Comparison of ENCODE assay signal across 8 cellular contexts in the genomic region with DNA sequence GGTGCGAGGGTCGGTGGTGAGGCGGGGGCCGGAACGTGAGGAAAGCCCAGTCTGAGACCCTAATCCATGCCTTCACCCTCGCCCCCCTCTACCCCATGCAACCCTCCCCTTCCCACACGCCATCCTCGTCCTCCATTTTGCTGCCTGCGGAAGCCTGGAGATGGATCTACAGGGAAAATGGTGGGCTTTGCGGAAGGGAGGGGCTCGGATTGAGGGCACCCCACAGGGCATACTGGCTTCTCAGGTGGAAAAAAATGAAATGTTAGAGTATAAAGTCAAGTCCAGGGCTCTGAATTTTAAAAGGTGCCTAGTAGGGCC. TPM values are rescaled to one million over a fixed set of nuclear protein-coding genes. Genes with fewer than 3 reads are reported as not detected.
DNase-seq lines count a peak whose midpoint lies in the region; ATAC-seq lines count a peak whose summit lies in the region.

No MANE protein-coding gene starts in this region.

- peaks cover 4% of the 10 kb centered on the region for H3K36me3 Mint-ChIP-seq in CD4-positive, CD25-positive, alpha-beta regulatory T cell
- peaks cover 10% of the 10 kb centered on the region for H3K36me3 Mint-ChIP-seq in activated naive CD8-positive, alpha-beta T cell treated with anti-CD3 and anti-CD28 coated beads, Interleukin-2, amount 50 U/mL, for 24 hours (ENCODE audit: low read depth)
- no peaks in the 10 kb centered on the region for H3K36me3 Mint-ChIP-seq in immature natural killer cell
- no peaks in the 10 kb centered on the region for H3K36me3 Mint-ChIP-seq in stimulated activated memory B cell treated with anti-CD40 and anti-IgM and Interleukin-4, amounts not matched to agents 10 μg/mL and 1 μg/mL and 100 μg/mL, for 72 hours

- peaks cover 0 to 20% (median 4%) of the 10 kb centered on the region in 4 donors for H3K4me1 Mint-ChIP-seq in CD4-positive, CD25-positive, alpha-beta regulatory T cell
- H3K4me1 Mint-ChIP-seq in activated naive CD8-positive, alpha-beta T cell treated with anti-CD3 and anti-CD28 coated beads, Interleukin-2, amount 50 U/mL, for 24 hours: peaks cover 27% of the 10 kb centered on the region
- peaks cover 11 to 19% of the 10 kb centered on the region in 2 donors for H3K4me1 Mint-ChIP-seq in immature natural killer cell
- peaks cover 12% of the 10 kb centered on the region for H3K4me1 Mint-ChIP-seq in stimulated activated memory B cell treated with anti-CD40 and anti-IgM and Interleukin-4, amounts not matched to agents 10 μg/mL and 1 μg/mL and 100 μg/mL, for 72 hours

- H3K27ac Mint-ChIP-seq in CD4-positive, CD25-positive, alpha-beta regulatory T cell: peak overlapping the region; percentile 0 to 82 (median 68)
- peak overlapping the region; percentile 54 for H3K27ac Mint-ChIP-seq in activated naive CD8-positive, alpha-beta T cell treated with anti-CD3 and anti-CD28 coated beads, Interleukin-2, amount 50 U/mL, for 24 hours
- H3K27ac Mint-ChIP-seq in immature natural killer cell: peak overlapping the region in 4 of 6 donors; percentile 60 to 82 (median 68)
- H3K27ac Mint-ChIP-seq in stimulated activated memory B cell treated with anti-CD40 and anti-IgM and Interleukin-4, amounts not matched to agents 10 μg/mL and 1 μg/mL and 100 μg/mL, for 72 hours: no peak overlapping the region

- peaks cover 0 to 1% (median 0%) of the 10 kb centered on the region in 7 donors for H3K9me3 Mint-ChIP-seq in CD4-positive, CD25-positive, alpha-beta regulatory T cell
- no peaks in the 10 kb centered on the region for H3K9me3 Mint-ChIP-seq in activated naive CD8-positive, alpha-beta T cell treated with anti-CD3 and anti-CD28 coated beads, Interleukin-2, amount 50 U/mL, for 24 hours
- no peaks in the 10 kb centered on the region for H3K9me3 Mint-ChIP-seq in immature natural killer cell
- H3K9me3 Mint-ChIP-seq in stimulated activated memory B cell treated with anti-CD40 and anti-IgM and Interleukin-4, amounts not matched to agents 10 μg/mL and 1 μg/mL and 100 μg/mL, for 72 hours: no peaks in the 10 kb centered on the region

- DNase-seq in CD4-positive, CD25-positive, alpha-beta regulatory T cell: no peak
- no peak for DNase-seq in activated naive CD8-positive, alpha-beta T cell treated with anti-CD3 and anti-CD28 coated beads, Interleukin-2, amount 50 U/mL, for 24 hours
- DNase-seq in immature natural killer cell (no peak), 8988T (no peak), DMS53 (lab: John Stamatoyannopoulos, UW) (no peak)

- peaks cover 7% of the 10 kb centered on the region for H3K27me3 Mint-ChIP-seq in CD4-positive, CD25-positive, alpha-beta regulatory T cell
- H3K27me3 Mint-ChIP-seq in activated naive CD8-positive, alpha-beta T cell treated with anti-CD3 and anti-CD28 coated beads, Interleukin-2, amount 50 U/mL, for 24 hours: no peaks in the 10 kb centered on the region
- peaks cover 4 to 22% (median 14%) of the 10 kb centered on the region in 3 donors for H3K27me3 Mint-ChIP-seq in immature natural killer cell (ENCODE audit: low read depth in 3 of 3)
- no peaks in the 10 kb centered on the region for H3K27me3 Mint-ChIP-seq in stimulated activated memory B cell treated with anti-CD40 and anti-IgM and Interleukin-4, amounts not matched to agents 10 μg/mL and 1 μg/mL and 100 μg/mL, for 72 hours

- H3K36me3 ChIP-seq in CD4-positive, CD25-positive, alpha-beta regulatory T cell (ENCODE audit: control insufficient read depth, insufficient read depth, low read length): no peaks in the 10 kb centered on the region

- H3K4me3 ChIP-seq in CD4-positive, CD25-positive, alpha-beta regulatory T cell (ENCODE audit: low read depth, low read length): peak overlapping the region; percentile 26

- no peaks in the 10 kb centered on the region for H3K27me3 ChIP-seq in CD4-positive, CD25-positive, alpha-beta regulatory T cell (ENCODE audit: control insufficient read depth, insufficient read depth, low read length)

- peak overlapping the region; percentile 72 to 83 (median 81) for H3K4me3 Mint-ChIP-seq in CD4-positive, CD25-positive, alpha-beta regulatory T cell
- peak overlapping the region; percentile 75 for H3K4me3 Mint-ChIP-seq in activated naive CD8-positive, alpha-beta T cell treated with anti-CD3 and anti-CD28 coated beads, Interleukin-2, amount 50 U/mL, for 24 hours
- peak overlapping the region; percentile 69 to 82 (median 77) for H3K4me3 Mint-ChIP-seq in immature natural killer cell
- peak overlapping the region; percentile 72 for H3K4me3 Mint-ChIP-seq in stimulated activated memory B cell treated with anti-CD40 and anti-IgM and Interleukin-4, amounts not matched to agents 10 μg/mL and 1 μg/mL and 100 μg/mL, for 72 hours

- ATAC-seq in CD4-positive, CD25-positive, alpha-beta regulatory T cell (ENCODE audit: low read depth in 2 of 2): no peak
- ATAC-seq in HG02798 (IDR thresholded peaks at IDR 0.05; ENCODE audit: poor library complexity, unreplicated experiment) (peak; percentile 17), HG03460 (IDR thresholded peaks at IDR 0.05; ENCODE audit: unreplicated experiment) (no peak)
- no peak for ATAC-seq in activated naive CD8-positive, alpha-beta T cell treated with anti-CD3 and anti-CD28 coated beads, Interleukin-2, amount 50 U/mL, for 24 hours
- ATAC-seq in stimulated activated memory B cell treated with anti-CD40 and anti-IgM and Interleukin-4, amounts not matched to agents 10 μg/mL and 1 μg/mL and 100 μg/mL, for 72 hours: no peak

- H3K9me3 ChIP-seq in CD4-positive, CD25-positive, alpha-beta regulatory T cell (ENCODE audit: control insufficient read depth in 2 of 2, low read length in 2 of 2): no peaks in the 10 kb centered on the region

- peaks cover 10% of the 10 kb centered on the region for H3K4me1 ChIP-seq in CD4-positive, CD25-positive, alpha-beta regulatory T cell (ENCODE audit: control insufficient read depth, insufficient read depth, low read length, poor library complexity, severe bottlenecking)

- H3K27ac ChIP-seq in CD4-positive, CD25-positive, alpha-beta regulatory T cell (ENCODE audit: insufficient read depth, low read length, poor library complexity, severe bottlenecking): peak overlapping the region; percentile 82

RNA-seq across cellular contexts. Expression of gene BEX4, which starts 0.8 kb away (rescaled TPM):
- total RNA-seq in CD4-positive, CD25-positive, alpha-beta regulatory T cell: 32.0 TPM
- polyA plus RNA-seq in CD4-positive, CD25-positive, alpha-beta regulatory T cell: 10 to 100 TPM; 62.9 to 77.0 (median 71.2) TPM
- polyA plus RNA-seq in immature natural killer cell: 100 to 1,000 TPM in 1 of 3 donors, 10 to 100 TPM in 2; 74.6 to 123 (median 96.6) TPM

RNA-seq across cellular contexts. Expression of gene TCEAL8, which starts 39.2 kb away (rescaled TPM):
- 16.8 TPM for total RNA-seq in CD4-positive, CD25-positive, alpha-beta regulatory T cell
- polyA plus RNA-seq in CD4-positive, CD25-positive, alpha-beta regulatory T cell: 10 to 100 TPM; 84.4 to 98.7 (median 96.3) TPM
- 100 to 1,000 TPM in 2 of 3 donors, 10 to 100 TPM in 1; 85.7 to 118 (median 105) TPM for polyA plus RNA-seq in immature natural killer cell
